In genomic region chr11:62413060-62413696, GRCh38 we compare ENCODE assay signal across 19 cellular contexts. TPM values are rescaled to one million over a fixed set of nuclear protein-coding genes. Genes with fewer than 3 reads are reported as not detected.
A peak's percentile ranks its signal among the peaks of the same experiment; 100 is the strongest.
DNase-seq lines count a peak whose midpoint lies in the region; ATAC-seq, FAIRE-seq and TF ChIP-seq lines count a peak whose summit lies in the region.
"Had no signal": no experiment of that assay in that cellular context is flagged by ENCODE, and none has a peak within 500 bp of the region (broad histone marks: within the 10 kb centered on the region; RNA-seq: fewer than 3 reads in every experiment).

No MANE protein-coding gene starts in this region.

- 73 to 89% methylated on average over 8 of the region's 8 CpGs for WGBS in pancreas, 2 donors

- no peak for FAIRE-seq in pancreas (lab: Jason Lieb, UNC)

- no peak overlapping the region for H3K4me3 ChIP-seq in epithelial cell of esophagus (ENCODE audit: low read length)
- no peak overlapping the region for H3K4me3 ChIP-seq in osteoblast (ENCODE audit: insufficient read depth, low read length)
- H3K4me3 ChIP-seq in pancreas, result no peak overlapping the region
- H3K4me3 ChIP-seq: MG63, SJSA1 had no signal

- no peak overlapping the region for H3K27ac ChIP-seq in osteoblast (ENCODE audit: low read depth, low read length)
- H3K27ac ChIP-seq in pancreas, result no peak overlapping the region
- H3K27ac ChIP-seq: SJSA1 had no signal

- H3K27me3 ChIP-seq in osteoblast (ENCODE audit: insufficient read depth, low read length) (no peaks in the 10 kb centered on the region), pancreas (no peaks in the 10 kb centered on the region)
- H3K27me3 ChIP-seq: MG63, SJSA1 had no signal

- no peak overlapping the region for H2AFZ ChIP-seq in osteoblast (ENCODE audit: low read length)

- intact Hi-C loops in pancreas (cut with DNase I), result no loop called here

- no peak overlapping the region for H3K4me2 ChIP-seq in osteoblast (ENCODE audit: insufficient read depth, low read length)

- ATAC-seq in GM18517 (IDR thresholded peaks at IDR 0.05; ENCODE audit: unreplicated experiment), result no peak
- no peak for ATAC-seq in pancreas

- no peaks in the 10 kb centered on the region for H3K4me1 ChIP-seq in osteoblast (ENCODE audit: insufficient read depth, low read length)
- no peaks in the 10 kb centered on the region for H3K4me1 ChIP-seq in pancreas
- H3K4me1 ChIP-seq: SJSA1 had no signal

- no peaks in the 10 kb centered on the region for H3K79me2 ChIP-seq in osteoblast (ENCODE audit: insufficient read depth, low read length)

- H4K20me1 ChIP-seq in osteoblast (ENCODE audit: insufficient read depth, low read length), result no peaks in the 10 kb centered on the region

- DNase-seq in COLO668 (lab: John Stamatoyannopoulos, UW; ENCODE audit: unreplicated experiment), result peak; percentile 28
- DNase-seq in NAMALWA (ENCODE audit: low spot score), result peak; percentile 15
- peak; percentile 24 for DNase-seq in epithelial cell of esophagus (ENCODE audit: low read depth)
- DNase-seq in osteoblast (ENCODE audit: insufficient read length, low spot score, missing footprints), result peak; percentile 62
- no peak for DNase-seq in nucleus accumbens (lab: John Stamatoyannopoulos, UW)
- no peak for DNase-seq in pancreas
- DNase-seq: AML-193, COR-L47, EL, HFFc6, MG63, NCI-H1105, NCI-H1930, NCI-H774 had no signal

- no peaks in the 10 kb centered on the region for H3K36me3 ChIP-seq in osteoblast (ENCODE audit: insufficient read depth, low read length)
- H3K36me3 ChIP-seq in pancreas, result no peaks in the 10 kb centered on the region
- H3K36me3 ChIP-seq: MG63, SJSA1 had no signal

- H3K9me3 ChIP-seq in osteoblast (ENCODE audit: low read depth, low read length) (no peaks in the 10 kb centered on the region), pancreas (no peaks in the 10 kb centered on the region)
- H3K9me3 ChIP-seq: MG63, SJSA1 had no signal

- TF ChIP-seq CTCF in epithelial cell of esophagus (IDR thresholded peaks at IDR 0.05; ENCODE audit: insufficient read depth, low read depth, low read length, missing control alignments) (no peak), osteoblast (IDR thresholded peaks at IDR 0.05; ENCODE audit: extremely low read depth, low read depth, low read length) (no peak), pancreas (IDR thresholded peaks at IDR 0.05) (no peak)

RNA-seq across cellular contexts. Expression of gene SCGB1A1, which starts 5.7 kb away (rescaled TPM):
- total RNA-seq in osteoblast, result not detected in 2 replicates
- 1 to 10 TPM in 1 of 6 donors, not detected in 5; 4.3 TPM for total RNA-seq in pancreas
- under 1 TPM in 1 of 2 donors, not detected in 1; 0.94 TPM for polyA plus RNA-seq in pancreas
- total RNA-seq: H4, HFFc6, NCI-H460, SJSA1 had no signal
- polyA plus RNA-seq: CD14-positive monocyte had no signal

Comparison
In these comparisons a context has a peak if more than half of its experiments do, and no peak if none do; other contexts are left out.
1. DNase-seq: peak in COLO668 (single experiment), NAMALWA (single experiment), epithelial cell of esophagus (single experiment) and osteoblast (single experiment); none in nucleus accumbens (0 of 56) and pancreas (0 of 6).